Comparison of ENCODE assay signal across 1 cellular context in genomic region chr7:4712371-4713182, GRCh38.
TF ChIP-seq lines count a peak whose summit lies in the region.

No MANE protein-coding gene starts in this region.

TF ChIP-seq in HepG2, 621 proteins besides CTCF, POLR2A, EP300 and RAD21 (continued from another document and continues in another):
- TF ChIP-seq MED1 (CRISPR knock-in tag; IDR thresholded peaks at IDR 0.05) (peak; percentile 55), ZNF558 (CRISPR knock-in tag; IDR thresholded peaks at IDR 0.05; ENCODE audit: borderline replicate concordance) (no peak), FOXP4 (CRISPR knock-in tag; IDR thresholded peaks at IDR 0.05) (peak; percentile 86), TARDBP (CRISPR knock-in tag; IDR thresholded peaks at IDR 0.05) (peak; percentile 30; the same call in 1 of the 2 replicates), ZNF646 (CRISPR knock-in tag; IDR thresholded peaks at IDR 0.05) (no peak), ARID3A (IDR thresholded peaks at IDR 0.05; ENCODE audit: low read depth, low read length) (peak; percentile 89), ZMYM4 (CRISPR knock-in tag; IDR thresholded peaks at IDR 0.05) (0 out of 2 replicates have a peak, but pooled peaks have one; percentile 10), CSRNP2 (CRISPR knock-in tag; conservative IDR thresholded peaks at IDR 0.05; ENCODE audit: low read depth) (no peak), MAX (IDR thresholded peaks at IDR 0.05) (peak; percentile 24; the same call in 1 of the 2 replicates), ATF4 (CRISPR knock-in tag; IDR thresholded peaks at IDR 0.05) (no peak), CERS6 (CRISPR knock-in tag; IDR thresholded peaks at IDR 0.05) (no peak), SIX1 (CRISPR knock-in tag; IDR thresholded peaks at IDR 0.05; ENCODE audit: borderline replicate concordance) (peak; percentile 37; the same call in 1 of the 2 replicates), CBFB (CRISPR knock-in tag; IDR thresholded peaks at IDR 0.05) (no peak), SOX5 (CRISPR knock-in tag; IDR thresholded peaks at IDR 0.05; ENCODE audit: borderline replicate concordance) (peak; percentile 16; the same call in 1 of the 2 replicates), SMAD3 (CRISPR knock-in tag; IDR thresholded peaks at IDR 0.05) (no peak), UBTF (CRISPR knock-in tag; IDR thresholded peaks at IDR 0.05) (no peak), ZFP37 (CRISPR knock-in tag; IDR thresholded peaks at IDR 0.05; ENCODE audit: borderline replicate concordance) (no peak; the same call in 1 of the 2 replicates), MXD4 (CRISPR knock-in tag; IDR thresholded peaks at IDR 0.05) (0 out of 2 replicates have a peak, but pooled peaks have one; percentile 44), MYPOP (CRISPR knock-in tag; IDR thresholded peaks at IDR 0.05) (no peak), RXRB (CRISPR knock-in tag; IDR thresholded peaks at IDR 0.05; ENCODE audit: borderline replicate concordance) (peak; percentile 45; the same call in 1 of the 2 replicates), RORA (CRISPR knock-in tag; IDR thresholded peaks at IDR 0.05) (no peak), TRIM24 (CRISPR knock-in tag; IDR thresholded peaks at IDR 0.05) (no peak), LRRFIP1 (CRISPR knock-in tag; conservative IDR thresholded peaks at IDR 0.05) (no peak), HMGXB3 (CRISPR knock-in tag; IDR thresholded peaks at IDR 0.05; ENCODE audit: borderline replicate concordance) (0 out of 2 replicates have a peak, but pooled peaks have one; percentile 18), RARA (CRISPR knock-in tag; IDR thresholded peaks at IDR 0.05) (peak; percentile 67), ZNF484 (CRISPR knock-in tag; IDR thresholded peaks at IDR 0.05; ENCODE audit: borderline replicate concordance, low read depth) (no peak)
